In the genomic region with DNA sequence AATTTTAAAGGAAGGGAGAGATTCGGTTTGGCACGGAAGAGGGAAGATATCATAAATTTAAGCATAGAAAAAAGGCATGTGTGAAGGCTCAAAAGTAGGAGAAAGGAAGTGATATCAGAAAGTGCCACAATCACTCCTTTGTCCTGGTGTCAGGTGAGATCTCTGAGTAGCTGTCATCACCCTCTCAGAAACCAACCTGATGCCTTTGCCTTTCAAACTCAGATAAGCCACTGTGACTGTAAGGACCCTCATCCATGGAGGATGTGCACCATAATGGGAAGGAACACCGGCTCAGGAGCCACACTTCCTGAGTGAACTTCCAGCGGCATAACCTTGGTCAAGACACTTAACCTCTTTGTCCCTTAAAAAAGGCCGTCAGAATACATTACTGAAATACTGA, we compare ENCODE assay signal across 33 cellular contexts.
"Had no signal": no experiment of that assay in that cellular context is flagged by ENCODE, and none has a peak within 500 bp of the region (broad histone marks: within the 10 kb centered on the region; RNA-seq: fewer than 3 reads in every experiment).

No MANE protein-coding gene starts in this region.

- H3K9me3 ChIP-seq: ascending aorta, esophagus squamous epithelium, gastrocnemius medialis, neutrophil, sigmoid colon, thyroid gland, upper lobe of right lung had no signal

- H3K36me3 ChIP-seq: ascending aorta, brain microvascular endothelial cell, esophagus squamous epithelium, gastrocnemius medialis, neutrophil, sigmoid colon, thyroid gland, upper lobe of right lung, WERI-Rb-1 had no signal

- H3K4me1 ChIP-seq: ascending aorta, esophagus squamous epithelium, gastrocnemius medialis, thyroid gland had no signal

- H3K27ac ChIP-seq: ascending aorta, brain microvascular endothelial cell, epithelial cell of prostate, esophagus squamous epithelium, gastrocnemius medialis, neutrophil, thyroid gland, upper lobe of right lung, WERI-Rb-1 had no signal

- FAIRE-seq: small intestine, TTC549 had no signal

- ATAC-seq: activated CD4-positive, CD25-positive, alpha-beta regulatory T cell treated with anti-CD3 and anti-CD28 coated beads, Interleukin-2, amount 50 U/mL, for 24 hours; gastrocnemius medialis; left lobe of liver; stimulated activated memory B cell treated with anti-CD40 and anti-IgM and Interleukin-4, amounts not matched to agents 10 μg/mL and 1 μg/mL and 100 μg/mL, for 72 hours; stimulated activated naive CD8-positive, alpha-beta T cell treated with anti-CD3 and anti-CD28 coated beads, Interleukin-15, amount 100 ng/mL, for 72 hours; upper lobe of right lung had no signal

- H3K4me3 ChIP-seq: ascending aorta, esophagus squamous epithelium, gastrocnemius medialis, lung, sigmoid colon, thyroid gland, upper lobe of right lung had no signal

- H3K27me3 ChIP-seq: ascending aorta, brain microvascular endothelial cell, esophagus squamous epithelium, gastrocnemius medialis, neutrophil, sigmoid colon, thyroid gland had no signal

- DNase-seq: activated CD4-positive, alpha-beta T cell treated with anti-CD3 and anti-CD28 coated beads for 48 hours; activated CD4-positive, alpha-beta T cell treated with anti-CD3 and anti-CD28 coated beads, Interleukin-2, amount 50 U/mL, for 48 hours; activated CD8-positive, alpha-beta memory T cell treated with anti-CD3 and anti-CD28 coated beads for 24 hours; activated effector memory CD4-positive, alpha-beta T cell treated with anti-CD3 and anti-CD28 coated beads, Interleukin-2, amount 50 U/mL, for 16 hours; activated naive CD4-positive, alpha-beta T cell treated with anti-CD3 and anti-CD28 coated beads for 36 hours; activated naive CD8-positive, alpha-beta T cell treated with anti-CD3 and anti-CD28 coated beads, Interleukin-2, amount 10 ng/mL, durations not matched to agents 7 days and 5 days; effector CD4-positive, alpha-beta T cell; esophagus squamous epithelium; gastrocnemius medialis; head of caudate nucleus; hippocampal formation; immature natural killer cell; naive B cell; nephron progenitor cell; sigmoid colon; small intestine; stimulated activated CD4-positive, alpha-beta T cell treated with anti-CD3 and anti-CD28 coated beads, Interleukin-4, amount 100 ng/mL, for 4 hours; stimulated activated CD8-positive, alpha-beta memory T cell treated with anti-CD3 and anti-CD28 coated beads, Interleukin-4, amount 100 ng/mL, for 48 hours; stimulated activated naive CD8-positive, alpha-beta T cell treated with anti-CD3 and anti-CD28 coated beads, Interleukin-15, amount 100 ng/mL, for 72 hours; SW 1271; T-helper 9 cell; thyroid gland; upper lobe of right lung; WERI-Rb-1 had no signal
